In the genomic region with DNA sequence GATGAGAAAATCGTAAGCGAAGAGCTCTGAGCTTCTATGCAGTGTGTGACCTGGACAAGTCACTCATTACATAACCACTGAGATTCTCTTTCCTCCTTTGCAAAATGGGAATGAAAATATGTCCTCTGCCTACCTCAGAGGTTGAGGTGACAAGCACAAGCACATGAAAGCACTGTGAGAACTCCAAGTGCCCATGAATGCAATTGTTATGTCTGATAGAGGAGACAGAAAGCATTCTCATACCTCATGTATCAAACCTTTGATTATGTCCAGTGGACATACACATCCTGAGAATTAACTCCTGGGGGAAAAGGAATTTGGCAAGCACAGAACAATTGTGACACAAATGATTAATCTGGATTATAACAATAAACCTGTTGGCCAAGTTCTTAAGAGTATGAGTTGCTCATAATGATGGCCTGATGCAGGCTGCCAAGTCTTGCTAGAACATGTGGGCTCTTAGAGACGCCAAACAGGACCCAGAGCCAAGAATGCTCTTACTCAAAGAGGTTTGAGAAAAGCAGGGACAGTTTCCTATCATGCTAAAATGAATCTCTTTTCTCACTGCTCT, we compare ENCODE assay signal across 1 cellular context.
TF ChIP-seq lines count a peak whose summit lies in the region.

No MANE protein-coding gene starts in this region.

TF ChIP-seq in SK-N-SH treated with all-trans-retinoic acid at 6 μM for 48 hours, 23 proteins besides CTCF, POLR2A, EP300 and RAD21 (continued from another document):
- TF ChIP-seq, protein P1, sequence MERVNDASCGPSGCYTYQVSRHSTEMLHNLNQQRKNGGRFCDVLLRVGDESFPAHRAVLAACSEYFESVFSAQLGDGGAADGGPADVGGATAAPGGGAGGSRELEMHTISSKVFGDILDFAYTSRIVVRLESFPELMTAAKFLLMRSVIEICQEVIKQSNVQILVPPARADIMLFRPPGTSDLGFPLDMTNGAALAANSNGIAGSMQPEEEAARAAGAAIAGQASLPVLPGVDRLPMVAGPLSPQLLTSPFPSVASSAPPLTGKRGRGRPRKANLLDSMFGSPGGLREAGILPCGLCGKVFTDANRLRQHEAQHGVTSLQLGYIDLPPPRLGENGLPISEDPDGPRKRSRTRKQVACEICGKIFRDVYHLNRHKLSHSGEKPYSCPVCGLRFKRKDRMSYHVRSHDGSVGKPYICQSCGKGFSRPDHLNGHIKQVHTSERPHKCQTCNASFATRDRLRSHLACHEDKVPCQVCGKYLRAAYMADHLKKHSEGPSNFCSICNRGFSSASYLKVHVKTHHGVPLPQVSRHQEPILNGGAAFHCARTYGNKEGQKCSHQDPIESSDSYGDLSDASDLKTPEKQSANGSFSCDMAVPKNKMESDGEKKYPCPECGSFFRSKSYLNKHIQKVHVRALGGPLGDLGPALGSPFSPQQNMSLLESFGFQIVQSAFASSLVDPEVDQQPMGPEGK (CRISPR knock-in tag; IDR thresholded peaks at IDR 0.05; ENCODE audit: borderline replicate concordance), result peak; percentile 98
- TF ChIP-seq ZNF8 (CRISPR knock-in tag; IDR thresholded peaks at IDR 0.05) (no peak), ZFP3 (CRISPR knock-in tag; IDR thresholded peaks at IDR 0.05) (peak; percentile 80; the same call in 1 of the 2 replicates), TOX (CRISPR knock-in tag; IDR thresholded peaks at IDR 0.05; ENCODE audit: borderline replicate concordance) (peak; percentile 94; the same call in 1 of the 2 replicates), ZNF70 (CRISPR knock-in tag; IDR thresholded peaks at IDR 0.05) (no peak), CREB5 (CRISPR knock-in tag; IDR thresholded peaks at IDR 0.05; ENCODE audit: low read depth) (peak; percentile 96), TCF4 (CRISPR knock-in tag; IDR thresholded peaks at IDR 0.05; ENCODE audit: borderline replicate concordance) (peak; percentile 83; the same call in 1 of the 2 replicates), CSDC2 (CRISPR knock-in tag; IDR thresholded peaks at IDR 0.05) (peak; percentile 89), ZC3H10 (CRISPR knock-in tag; IDR thresholded peaks at IDR 0.05) (no peak; the same call in 1 of the 2 replicates), PPARA (CRISPR knock-in tag; IDR thresholded peaks at IDR 0.05; ENCODE audit: borderline replicate concordance) (no peak), ZFP30 (CRISPR knock-in tag; IDR thresholded peaks at IDR 0.05) (no peak), ZNF565 (CRISPR knock-in tag; conservative IDR thresholded peaks at IDR 0.05; ENCODE audit: low read depth) (no peak), ESRRG (CRISPR knock-in tag; IDR thresholded peaks at IDR 0.05) (peak; percentile 68; the same call in 1 of the 2 replicates), ISL1 (CRISPR knock-in tag; IDR thresholded peaks at IDR 0.05) (peak; percentile 100), ARNTL (CRISPR knock-in tag; IDR thresholded peaks at IDR 0.05; ENCODE audit: borderline replicate concordance, low read depth) (no peak)
TF ChIP-seq in SK-N-SH treated with all-trans-retinoic acid at 6 μM for 48 hours: peak in this region for 14.
